Comparison of ENCODE assay signal across 1 cellular context in genomic region chr2:189602233-189602632, GRCh38.
TF ChIP-seq lines count a peak whose summit lies in the region.

No MANE protein-coding gene starts in this region.

TF ChIP-seq in HCT116, 20 proteins besides CTCF, POLR2A, EP300 and RAD21 (continued from another document):
- TF ChIP-seq REST (IDR thresholded peaks at IDR 0.05; ENCODE audit: low read depth): no peak
